9 cellular contexts compared by ENCODE assay signal in the genomic region with DNA sequence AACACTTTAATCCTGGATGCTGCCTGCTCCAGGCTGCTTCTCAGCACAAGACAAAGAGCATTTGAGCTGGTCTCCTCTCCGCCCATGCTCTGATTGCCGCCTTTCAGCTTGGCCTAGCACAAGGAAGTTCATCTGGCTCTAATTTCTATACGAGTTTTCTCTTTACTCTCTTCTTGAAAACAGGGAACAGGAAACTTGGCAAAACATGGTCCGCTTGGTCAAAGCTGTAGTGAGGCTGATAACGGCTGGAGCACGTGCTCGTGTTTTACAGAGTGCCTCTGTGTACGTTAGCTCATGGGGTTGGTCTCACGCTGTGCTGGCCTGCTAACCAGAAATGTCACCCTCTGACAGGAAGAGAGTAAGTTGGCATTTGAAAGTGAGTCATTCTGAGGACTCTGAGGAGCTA. TPM values are rescaled to one million over a fixed set of nuclear protein-coding genes. Genes with fewer than 3 reads are reported as not detected.
DNase-seq lines count a peak whose midpoint lies in the region; ATAC-seq and TF ChIP-seq lines count a peak whose summit lies in the region.
"Had no signal": no experiment of that assay in that cellular context is flagged by ENCODE, and none has a peak within 500 bp of the region (broad histone marks: within the 10 kb centered on the region; RNA-seq: fewer than 3 reads in every experiment).

No MANE protein-coding gene starts in this region.

- H3K27me3 ChIP-seq in esophagus muscularis mucosa (no peaks in the 10 kb centered on the region), upper lobe of right lung (no peaks in the 10 kb centered on the region)

- H3K4me1 Mint-ChIP-seq in activated naive CD4-positive, alpha-beta T cell treated with anti-CD3 and anti-CD28 coated beads, Interleukin-2, amount 10 ng/mL, durations not matched to agents 7 days and 5 days: peaks cover 3% of the 10 kb centered on the region
- peaks cover 21% of the 10 kb centered on the region for H3K4me1 Mint-ChIP-seq in nephron progenitor cell

- H3K4me1 ChIP-seq in esophagus muscularis mucosa (peaks cover 27 to 33% (median 29%) of the 10 kb centered on the region in 4 donors), mucosa of descending colon (ENCODE audit: low read depth) (peaks cover 11% of the 10 kb centered on the region), upper lobe of right lung (peaks cover 18% of the 10 kb centered on the region)

- H3K4me3 Mint-ChIP-seq in activated naive CD4-positive, alpha-beta T cell treated with anti-CD3 and anti-CD28 coated beads, Interleukin-2, amount 10 ng/mL, durations not matched to agents 7 days and 5 days: no peak overlapping the region
- H3K4me3 Mint-ChIP-seq in nephron progenitor cell: no peak overlapping the region

- peak; percentile 62 to 75 for ATAC-seq in activated naive CD4-positive, alpha-beta T cell treated with anti-CD3 and anti-CD28 coated beads, Interleukin-2, amount 50 U/mL, for 72 hours
- ATAC-seq in mucosa of descending colon (peak; percentile 91), upper lobe of right lung (peak; percentile 78), GM19455 (IDR thresholded peaks at IDR 0.05; ENCODE audit: unreplicated experiment) (no peak)

- H3K9me3 ChIP-seq in esophagus muscularis mucosa (no peaks in the 10 kb centered on the region), mucosa of descending colon (no peaks in the 10 kb centered on the region), upper lobe of right lung (no peaks in the 10 kb centered on the region)

- DNase-seq in activated naive CD4-positive, alpha-beta T cell treated with anti-CD3 and anti-CD28 coated beads, Interleukin-2, amount 50 U/mL, for 72 hours (ENCODE audit: low spot score in 2 of 2): no peak
- no peak for DNase-seq in activated naive CD4-positive, alpha-beta T cell treated with anti-CD3 and anti-CD28 coated beads, Interleukin-2, amount 10 ng/mL, durations not matched to agents 7 days and 5 days
- DNase-seq in esophagus muscularis mucosa (ENCODE audit: extremely low spot score) (no peak), mucosa of descending colon (peak in 2 of 3 donors; percentile 53 to 62), upper lobe of right lung (no peak), NCI-H128 (lab: John Stamatoyannopoulos, UW; ENCODE audit: unreplicated experiment) (no peak), nephron progenitor cell (no peak)
- DNase-seq: NCI-H446 had no signal

- no peak for TF ChIP-seq CTCF in esophagus muscularis mucosa (IDR thresholded peaks at IDR 0.05)
- TF ChIP-seq CTCF in mucosa of descending colon (IDR thresholded peaks at IDR 0.05): no peak
- TF ChIP-seq CTCF in upper lobe of right lung (IDR thresholded peaks at IDR 0.05): no peak
- TF ChIP-seq CTCF in nephron progenitor cell (IDR thresholded peaks at IDR 0.05): no peak

- intact Hi-C loops in esophagus muscularis mucosa (cut with DNase I): no loop called here
- intact Hi-C loops in mucosa of descending colon (cut with DNase I, micrococcal nuclease): no loop called here
- intact Hi-C loops in upper lobe of right lung (cut with DNase I): no loop called here

- peak overlapping the region in 3 of 4 donors; percentile 1 to 57 (median 36) for H3K27ac ChIP-seq in esophagus muscularis mucosa (replicated peaks in 1 of 4)
- H3K27ac ChIP-seq in upper lobe of right lung: peak overlapping the region; percentile 52

- WGBS in esophagus muscularis mucosa: 80% methylated on average over 9 of the region's 9 CpGs

- H3K4me3 ChIP-seq in esophagus muscularis mucosa (peak overlapping the region in 1 of 4 donors; percentile 3), mucosa of descending colon (no peak overlapping the region), upper lobe of right lung (no peak overlapping the region)

- H3K36me3 ChIP-seq in esophagus muscularis mucosa (peaks cover 7 to 41% (median 20%) of the 10 kb centered on the region in 4 donors), mucosa of descending colon (ENCODE audit: low read depth) (no peaks in the 10 kb centered on the region), upper lobe of right lung (peaks cover 24% of the 10 kb centered on the region)

- TF ChIP-seq POLR2A in esophagus muscularis mucosa (IDR thresholded peaks at IDR 0.05; ENCODE audit: low read depth): no peak

- no peak for TF ChIP-seq EP300 in esophagus muscularis mucosa (IDR thresholded peaks at IDR 0.05)

- H3K9me3 Mint-ChIP-seq in activated naive CD4-positive, alpha-beta T cell treated with anti-CD3 and anti-CD28 coated beads, Interleukin-2, amount 50 U/mL, for 72 hours: no peaks in the 10 kb centered on the region
- no peaks in the 10 kb centered on the region for H3K9me3 Mint-ChIP-seq in activated naive CD4-positive, alpha-beta T cell treated with anti-CD3 and anti-CD28 coated beads, Interleukin-2, amount 10 ng/mL, durations not matched to agents 7 days and 5 days
- H3K9me3 Mint-ChIP-seq in nephron progenitor cell: no peaks in the 10 kb centered on the region

- CTCF ChIA-PET in activated naive CD4-positive, alpha-beta T cell treated with anti-CD3 and anti-CD28 coated beads, Interleukin-2, amount 10 ng/mL, durations not matched to agents 7 days and 5 days (lab: Charles Lee): interaction anchor here (1.2 to 2.7 kb wide), 3 partner anchors 14 to 82 kb away, joined by 4 to 11 read pairs (median 7); no protein-coding TSS in a partner anchor

- peaks cover 6 to 9% of the 10 kb centered on the region in 2 donors for H3K36me3 Mint-ChIP-seq in activated naive CD4-positive, alpha-beta T cell treated with anti-CD3 and anti-CD28 coated beads, Interleukin-2, amount 50 U/mL, for 72 hours
- H3K36me3 Mint-ChIP-seq in activated naive CD4-positive, alpha-beta T cell treated with anti-CD3 and anti-CD28 coated beads, Interleukin-2, amount 10 ng/mL, durations not matched to agents 7 days and 5 days: peaks cover 17% of the 10 kb centered on the region
- peaks cover 30% of the 10 kb centered on the region for H3K36me3 Mint-ChIP-seq in nephron progenitor cell (ENCODE audit: low read depth)

- H3K27ac Mint-ChIP-seq in activated naive CD4-positive, alpha-beta T cell treated with anti-CD3 and anti-CD28 coated beads, Interleukin-2, amount 50 U/mL, for 72 hours: peak overlapping the region; percentile 4 to 62
- no peak overlapping the region for H3K27ac Mint-ChIP-seq in activated naive CD4-positive, alpha-beta T cell treated with anti-CD3 and anti-CD28 coated beads, Interleukin-2, amount 10 ng/mL, durations not matched to agents 7 days and 5 days
- H3K27ac Mint-ChIP-seq in nephron progenitor cell: no peak overlapping the region

- H3K27me3 Mint-ChIP-seq in activated naive CD4-positive, alpha-beta T cell treated with anti-CD3 and anti-CD28 coated beads, Interleukin-2, amount 10 ng/mL, durations not matched to agents 7 days and 5 days: no peaks in the 10 kb centered on the region
- no peaks in the 10 kb centered on the region for H3K27me3 Mint-ChIP-seq in nephron progenitor cell (ENCODE audit: low read depth, poor library complexity)

RNA-seq across cellular contexts. Expression of gene RARRES1, which starts 19.2 kb away (rescaled TPM):
- not detected for total RNA-seq in activated naive CD4-positive, alpha-beta T cell treated with anti-CD3 and anti-CD28 coated beads, Interleukin-2, amount 50 U/mL, for 72 hours
- total RNA-seq in esophagus muscularis mucosa (10 to 100 TPM in 3 of 4 donors, 1 to 10 TPM in 1; 6.6 to 93.0 (median 29.8) TPM), mucosa of descending colon (10 to 100 TPM; 42.7 to 72.0 (median 43.8) TPM), upper lobe of right lung (41.5 TPM)

RNA-seq across cellular contexts. Expression of gene LXN, which starts 40.6 kb away (rescaled TPM):
- total RNA-seq in activated naive CD4-positive, alpha-beta T cell treated with anti-CD3 and anti-CD28 coated beads, Interleukin-2, amount 50 U/mL, for 72 hours: 10 to 100 TPM in 1 of 2 donors, 1 to 10 TPM in 1; 1.4 to 15.2 TPM
- total RNA-seq in esophagus muscularis mucosa (1 to 10 TPM; 7.2 to 9.2 (median 7.9) TPM), mucosa of descending colon (10 to 100 TPM; 17.9 to 62.6 (median 48.9) TPM), upper lobe of right lung (20.9 TPM)

Comparison
In these comparisons a context has a peak if more than half of its experiments do, and no peak if none do; other contexts are left out.
1. H3K27ac Mint-ChIP-seq: peak in activated naive CD4-positive, alpha-beta T cell treated with anti-CD3 and anti-CD28 coated beads, Interleukin-2, amount 50 U/mL, for 72 hours (2 of 2); none in activated naive CD4-positive, alpha-beta T cell treated with anti-CD3 and anti-CD28 coated beads, Interleukin-2, amount 10 ng/mL, durations not matched to agents 7 days and 5 days (single experiment) and nephron progenitor cell (single experiment).
2. DNase-seq: peak in mucosa of descending colon (2 of 3); none in activated naive CD4-positive, alpha-beta T cell treated with anti-CD3 and anti-CD28 coated beads, Interleukin-2, amount 50 U/mL, for 72 hours (0 of 2), activated naive CD4-positive, alpha-beta T cell treated with anti-CD3 and anti-CD28 coated beads, Interleukin-2, amount 10 ng/mL, durations not matched to agents 7 days and 5 days (single experiment), esophagus muscularis mucosa (single experiment), upper lobe of right lung (single experiment), NCI-H128 (single experiment) and nephron progenitor cell (single experiment).
3. RNA of gene RARRES1, which starts 19.2 kb away (total RNA-seq): 42.7 to 72.0 TPM in mucosa of descending colon, 41.5 TPM in upper lobe of right lung (single experiment) and 6.6 to 93.0 TPM in esophagus muscularis mucosa; not detected in activated naive CD4-positive, alpha-beta T cell treated with anti-CD3 and anti-CD28 coated beads, Interleukin-2, amount 50 U/mL, for 72 hours; every median in the first group is over 4 times any median in the second.